ENCODE assay signal across 1 cellular context in the genomic region with DNA sequence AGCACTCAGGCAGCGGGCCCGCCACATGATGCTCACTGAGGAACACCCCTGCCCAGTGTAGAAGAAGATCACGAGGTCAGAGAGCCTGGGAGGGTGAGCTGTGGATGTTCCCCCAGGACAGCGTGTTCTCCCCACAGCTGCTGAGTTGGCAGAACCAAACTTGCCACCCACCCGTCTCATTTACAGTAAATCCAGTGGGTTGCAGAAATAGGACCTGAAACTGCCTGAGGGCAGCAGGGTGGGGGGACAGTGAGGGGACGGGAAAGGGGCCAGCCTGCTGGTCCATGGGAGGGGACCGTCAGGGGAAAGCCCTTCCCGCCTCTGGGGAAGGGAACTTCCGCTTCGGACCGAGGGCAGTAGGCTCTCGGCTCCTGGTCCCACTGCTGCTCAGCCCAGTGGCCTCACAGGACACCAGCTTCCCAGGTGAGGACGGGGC.
TF ChIP-seq lines count a peak whose summit lies in the region.

A gene with protein sequence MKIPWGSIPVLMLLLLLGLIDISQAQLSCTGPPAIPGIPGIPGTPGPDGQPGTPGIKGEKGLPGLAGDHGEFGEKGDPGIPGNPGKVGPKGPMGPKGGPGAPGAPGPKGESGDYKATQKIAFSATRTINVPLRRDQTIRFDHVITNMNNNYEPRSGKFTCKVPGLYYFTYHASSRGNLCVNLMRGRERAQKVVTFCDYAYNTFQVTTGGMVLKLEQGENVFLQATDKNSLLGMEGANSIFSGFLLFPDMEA (plus strand): TSS at position 356 of the 436 bp plus-strand sequence. CDS start 6,227 bp downstream, outside the sequence.

TF ChIP-seq in SK-N-SH treated with all-trans-retinoic acid at 6 μM for 48 hours, 23 proteins besides CTCF, POLR2A, EP300 and RAD21 (continued from another document):
- TF ChIP-seq, protein P1, sequence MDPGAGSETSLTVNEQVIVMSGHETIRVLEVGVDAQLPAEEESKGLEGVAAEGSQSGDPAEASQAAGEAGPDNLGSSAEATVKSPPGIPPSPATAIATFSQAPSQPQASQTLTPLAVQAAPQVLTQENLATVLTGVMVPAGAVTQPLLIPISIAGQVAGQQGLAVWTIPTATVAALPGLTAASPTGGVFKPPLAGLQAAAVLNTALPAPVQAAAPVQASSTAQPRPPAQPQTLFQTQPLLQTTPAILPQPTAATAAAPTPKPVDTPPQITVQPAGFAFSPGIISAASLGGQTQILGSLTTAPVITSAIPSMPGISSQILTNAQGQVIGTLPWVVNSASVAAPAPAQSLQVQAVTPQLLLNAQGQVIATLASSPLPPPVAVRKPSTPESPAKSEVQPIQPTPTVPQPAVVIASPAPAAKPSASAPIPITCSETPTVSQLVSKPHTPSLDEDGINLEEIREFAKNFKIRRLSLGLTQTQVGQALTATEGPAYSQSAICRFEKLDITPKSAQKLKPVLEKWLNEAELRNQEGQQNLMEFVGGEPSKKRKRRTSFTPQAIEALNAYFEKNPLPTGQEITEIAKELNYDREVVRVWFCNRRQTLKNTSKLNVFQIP (CRISPR knock-in tag; IDR thresholded peaks at IDR 0.05; ENCODE audit: borderline replicate concordance, low read depth) = no peak
- no peak for TF ChIP-seq ZNF8 (CRISPR knock-in tag; IDR thresholded peaks at IDR 0.05)
- no peak for TF ChIP-seq CSDC2 (CRISPR knock-in tag; IDR thresholded peaks at IDR 0.05)
